ENCODE assay signal across 8 cellular contexts in the genomic region with DNA sequence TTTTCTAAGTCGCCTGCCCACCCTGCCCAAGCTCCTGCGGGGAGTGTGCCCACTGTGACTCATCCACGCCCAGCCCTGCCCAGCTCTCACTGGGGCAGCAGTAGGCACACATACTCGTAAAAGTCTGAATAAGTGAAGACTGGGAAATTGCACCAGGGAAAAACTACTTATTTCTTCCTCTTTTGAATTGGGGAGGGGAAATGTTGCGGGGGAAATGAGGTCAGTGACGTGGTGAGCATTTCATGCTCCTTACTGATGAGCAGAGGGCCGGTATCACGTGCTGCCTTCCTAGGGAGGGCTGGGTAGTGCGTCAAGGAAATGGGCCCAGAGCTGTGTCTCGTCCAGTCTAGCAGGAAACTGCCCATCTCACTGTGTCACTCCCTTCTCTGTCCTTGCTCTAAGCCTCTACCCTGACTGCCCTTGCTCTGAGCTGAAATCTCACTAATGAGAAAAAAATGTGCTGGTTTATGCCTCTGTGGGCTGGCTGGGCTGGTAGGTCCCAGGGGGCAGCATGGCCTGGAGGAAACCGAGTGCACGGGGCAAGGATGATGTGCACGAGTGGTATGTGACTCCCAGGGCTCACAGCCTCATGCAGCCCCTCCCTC. TPM values are rescaled to one million over a fixed set of nuclear protein-coding genes. Genes with fewer than 3 reads are reported as not detected.
A peak's percentile ranks its signal among the peaks of the same experiment; 100 is the strongest.
DNase-seq lines count a peak whose midpoint lies in the region; TF ChIP-seq lines count a peak whose summit lies in the region.

No MANE protein-coding gene starts in this region.

- TF ChIP-seq EP300 in esophagus muscularis mucosa (IDR thresholded peaks at IDR 0.05): no peak

- intact Hi-C loops in esophagus muscularis mucosa (cut with DNase I): no loop called here
- intact Hi-C loops in posterior vena cava (cut with DNase I): no loop called here

- H3K9me3 ChIP-seq in esophagus muscularis mucosa: peaks cover 0 to 5% (median 2%) of the 10 kb centered on the region in 4 donors

- H3K4me1 Mint-ChIP-seq in progenitor cell of endocrine pancreas (ENCODE audit: low read depth): peaks cover 1% of the 10 kb centered on the region
- peaks cover 6% of the 10 kb centered on the region for H3K4me1 Mint-ChIP-seq in type B pancreatic cell (ENCODE audit: unreplicated experiment)

- no peak for TF ChIP-seq CTCF in esophagus muscularis mucosa (IDR thresholded peaks at IDR 0.05)
- TF ChIP-seq CTCF in progenitor cell of endocrine pancreas (IDR thresholded peaks at IDR 0.05; ENCODE audit: unreplicated experiment): no peak
- no peak for TF ChIP-seq CTCF in type B pancreatic cell (conservative IDR thresholded peaks at IDR 0.05)

- H3K27me3 ChIP-seq in esophagus muscularis mucosa: peaks cover 0 to 12% (median 0%) of the 10 kb centered on the region in 4 donors

- no peaks in the 10 kb centered on the region for H3K36me3 Mint-ChIP-seq in progenitor cell of endocrine pancreas (ENCODE audit: insufficient read depth)
- H3K36me3 Mint-ChIP-seq in type B pancreatic cell: no peaks in the 10 kb centered on the region

- peak; percentile 76 for DNase-seq in activated effector memory CD4-positive, alpha-beta T cell treated with anti-CD3 and anti-CD28 coated beads, Interleukin-2, amount 50 U/mL, for 16 hours
- DNase-seq in activated effector memory CD4-positive, alpha-beta T cell treated with Interleukin-2 at 50 U/mL for 16 hours: no peak
- peak; percentile 80 for DNase-seq in RPMI7951 (ENCODE audit: low read depth)
- DNase-seq in esophagus muscularis mucosa (ENCODE audit: extremely low spot score): no peak
- peak; percentile 92 for DNase-seq in posterior vena cava (ENCODE audit: low spot score)
- no peak for DNase-seq in NCI-H2107 (lab: John Stamatoyannopoulos, UW)
- no peak for DNase-seq in progenitor cell of endocrine pancreas (ENCODE audit: low spot score, unreplicated experiment)
- DNase-seq in type B pancreatic cell (ENCODE audit: extremely low spot score, unreplicated experiment): no peak

- H3K36me3 ChIP-seq in esophagus muscularis mucosa: no peaks in the 10 kb centered on the region

- H3K27ac ChIP-seq in esophagus muscularis mucosa (replicated peaks in 1 of 4): peak overlapping the region; percentile 37 to 50 (median 47)

- peaks cover 2% of the 10 kb centered on the region for H3K9me3 Mint-ChIP-seq in progenitor cell of endocrine pancreas (ENCODE audit: low read depth)
- no peaks in the 10 kb centered on the region for H3K9me3 Mint-ChIP-seq in type B pancreatic cell

- WGBS in esophagus muscularis mucosa: 58% methylated on average over 13 of the region's 13 CpGs

- H3K27ac Mint-ChIP-seq in progenitor cell of endocrine pancreas (no peak overlapping the region), type B pancreatic cell (no peak overlapping the region)

- H3K4me3 ChIP-seq in esophagus muscularis mucosa: no peak overlapping the region

- H3K27me3 Mint-ChIP-seq in progenitor cell of endocrine pancreas: peaks cover 23% of the 10 kb centered on the region
- no peaks in the 10 kb centered on the region for H3K27me3 Mint-ChIP-seq in type B pancreatic cell

- H3K4me3 Mint-ChIP-seq in progenitor cell of endocrine pancreas (ENCODE audit: low read depth): no peak overlapping the region
- no peak overlapping the region for H3K4me3 Mint-ChIP-seq in type B pancreatic cell

- no peak for TF ChIP-seq POLR2A in esophagus muscularis mucosa (IDR thresholded peaks at IDR 0.05; ENCODE audit: low read depth)

- H3K4me1 ChIP-seq in esophagus muscularis mucosa: peaks cover 6 to 28% (median 21%) of the 10 kb centered on the region in 4 donors

RNA-seq across cellular contexts. Expression of gene TNFRSF1B, which starts 13.5 kb away (rescaled TPM):
- total RNA-seq in RPMI7951 (2014; rRNA removed; shearing (Covaris generic)): not detected in 2 replicates
- total RNA-seq in esophagus muscularis mucosa: 10 to 100 TPM; 15.4 to 55.5 (median 32.4) TPM
- 10 to 100 TPM; 37.6 to 38.1 TPM for total RNA-seq in posterior vena cava
- not detected in 2 replicates for total RNA-seq in progenitor cell of endocrine pancreas
- 2.4 and 3.3 TPM in 2 replicates for total RNA-seq in type B pancreatic cell (ENCODE audit: low replicate concordance)

Comparison
In these comparisons a context has a peak if more than half of its experiments do, and no peak if none do; other contexts are left out.
1. DNase-seq: peak in activated effector memory CD4-positive, alpha-beta T cell treated with anti-CD3 and anti-CD28 coated beads, Interleukin-2, amount 50 U/mL, for 16 hours (single experiment), RPMI7951 (single experiment) and posterior vena cava (single experiment); none in activated effector memory CD4-positive, alpha-beta T cell treated with Interleukin-2 at 50 U/mL for 16 hours (single experiment), esophagus muscularis mucosa (single experiment), NCI-H2107 (single experiment), progenitor cell of endocrine pancreas (single experiment) and type B pancreatic cell (single experiment).